15 cellular contexts compared by ENCODE assay signal in genomic region chrX:20026278-20026677, GRCh38. TPM values are rescaled to one million over a fixed set of nuclear protein-coding genes. Genes with fewer than 3 reads are reported as not detected.
DNase-seq lines count a peak whose midpoint lies in the region; ATAC-seq, FAIRE-seq and TF ChIP-seq lines count a peak whose summit lies in the region.
"Had no signal": no experiment of that assay in that cellular context is flagged by ENCODE, and none has a peak within 500 bp of the region (broad histone marks: within the 10 kb centered on the region; RNA-seq: fewer than 3 reads in every experiment).

No MANE protein-coding gene starts in this region.

- no peaks in the 10 kb centered on the region for H3K4me1 ChIP-seq in adipocyte (ENCODE audit: control insufficient read depth, insufficient read depth, low read length)
- H3K4me1 ChIP-seq: ascending aorta had no signal

- no peak for TF ChIP-seq CTCF in AG04450 (IDR thresholded peaks at IDR 0.05; ENCODE audit: low read depth, low read length)

- DNase-seq in AG04450 (ENCODE audit: low read depth, low spot score) (peak; percentile 1), HTR-8/SVneo (ENCODE audit: insufficient read length, low spot score) (peak; percentile 7), adipocyte (ENCODE audit: low read depth) (peak; percentile 59), foreskin melanocyte (peak; percentile 3), COLO829 (ENCODE audit: low spot score) (no peak)
- DNase-seq: activated CD4-positive, alpha-beta T cell treated with anti-CD3 and anti-CD28 coated beads, Interleukin-2, amount 50 U/mL, for 4 hours; activated T-cell treated with anti-CD3 and anti-CD28 coated beads, Interleukin-2, amount 50 U/mL, for 72 hours; Karpas-422; kidney; SHP77 treated with DMSO at 0.1 percent for 48 hours had no signal

- H3K27me3 ChIP-seq in AG04450 (ENCODE audit: control insufficient read depth, insufficient read depth, low read length): no peaks in the 10 kb centered on the region
- H3K27me3 ChIP-seq in adipocyte (replicated peaks; ENCODE audit: control insufficient read depth, insufficient read depth, low read length): peaks cover 26% of the 10 kb centered on the region
- H3K27me3 ChIP-seq: ascending aorta had no signal

- no peak overlapping the region for H3K27ac ChIP-seq in AG04450 (ENCODE audit: low read depth, low read length)
- H3K27ac ChIP-seq: ascending aorta had no signal

- H3K9me3 ChIP-seq in AG04450 (ENCODE audit: control insufficient read depth, insufficient read depth, low read length): no peaks in the 10 kb centered on the region
- peaks cover 27% of the 10 kb centered on the region for H3K9me3 ChIP-seq in adipocyte (ENCODE audit: control insufficient read depth, low read length)
- H3K9me3 ChIP-seq: ascending aorta had no signal

- H3K36me3 ChIP-seq in adipocyte (ENCODE audit: control insufficient read depth, insufficient read depth, low read length, severe bottlenecking): no peaks in the 10 kb centered on the region
- H3K36me3 ChIP-seq: ascending aorta had no signal

- CTCF ChIA-PET in AG04450 (lab: Charles Lee): no interaction called here

- POLR2A ChIA-PET in AG04450 (lab: Yijun Ruan, JAX): no interaction called here

- H3K4me3 ChIP-seq in AG04450 (ENCODE audit: low read depth, low read length) (no peak overlapping the region), adipocyte (ENCODE audit: low read length) (no peak overlapping the region)
- H3K4me3 ChIP-seq: ascending aorta had no signal

- ATAC-seq in GM21515 (IDR thresholded peaks at IDR 0.05; ENCODE audit: unreplicated experiment) (no peak), GM21619 (IDR thresholded peaks at IDR 0.05; ENCODE audit: unreplicated experiment) (no peak), GM19395 (IDR thresholded peaks at IDR 0.05; ENCODE audit: unreplicated experiment) (no peak)
- ATAC-seq: activated T-cell treated with anti-CD3 and anti-CD28 coated beads, Interleukin-2, amount 50 U/mL, for 72 hours had no signal

- H3K9ac ChIP-seq in adipocyte (ENCODE audit: low read length): no peak overlapping the region

- FAIRE-seq in HTR-8/SVneo (lab: Jason Lieb, UNC): no peak
- FAIRE-seq: GM12891, kidney had no signal

RNA-seq across cellular contexts. Expression of gene BCLAF3, which starts 35.4 kb away (rescaled TPM):
- 2.5 and 2.8 TPM in 2 replicates for polyA plus RNA-seq in AG04450 (2011; rRNA removed)
- 2.0 and 2.3 TPM in 2 replicates for polyA minus RNA-seq in AG04450 (2011; rRNA and poly(A)+ RNA removed)
